In genomic region chr20:15609956-15610355, GRCh38 we compare ENCODE assay signal across 25 cellular contexts.
"Had no signal": no experiment of that assay in that cellular context is flagged by ENCODE, and none has a peak within 500 bp of the region (broad histone marks: within the 10 kb centered on the region; RNA-seq: fewer than 3 reads in every experiment).

No MANE protein-coding gene starts in this region.

- H3K9me3 ChIP-seq: adrenal gland, breast epithelium, SJSA1 had no signal

- H3K27me3 ChIP-seq: adrenal gland, breast epithelium, SJSA1 had no signal

- H3K4me1 ChIP-seq: breast epithelium, SJSA1 had no signal

- H3K27ac ChIP-seq: adrenal gland, breast epithelium, SJSA1, VCaP had no signal

- DNase-seq: activated CD4-positive, alpha-beta memory T cell treated with anti-CD3 and anti-CD28 coated beads for 36 hours; activated CD4-positive, alpha-beta T cell treated with anti-CD3 and anti-CD28 coated beads, Interleukin-2, amount 10 ng/mL, durations not matched to agents 7 days and 5 days; activated CD4-positive, CD25-positive, alpha-beta regulatory T cell; activated CD8-positive, alpha-beta memory T cell treated with anti-CD3 and anti-CD28 coated beads for 24 hours; activated gamma-delta T cell; activated naive CD4-positive, alpha-beta T cell treated with anti-CD3 and anti-CD28 coated beads for 36 hours; activated naive CD8-positive, alpha-beta T cell treated with anti-CD3 and anti-CD28 coated beads, Interleukin-2, amount 10 ng/mL, durations not matched to agents 7 days and 5 days; activated T-cell treated with anti-CD3 and anti-CD28 coated beads, Interleukin-2, amount 50 U/mL, for 4 hours; adrenal gland; aorta; caudate nucleus; Karpas-422; NCI-H1092; NCI-H1417 treated with DMSO at 0.1 percent for 48 hours; NCI-H1694; NCI-H2029 treated with DMSO at 0.1 percent for 48 hours; NCI-H510A treated with DMSO at 0.1 percent for 48 hours; NK-92 treated with Interleukin-12 subunit alpha and Interleukin-12 subunit beta, amount 100 ng/mL, for 24 hours; PC-3; SHP77; T-helper 17 cell; T-helper 9 cell had no signal

- H3K36me3 ChIP-seq: adrenal gland, breast epithelium, SJSA1 had no signal

- ATAC-seq: activated T-cell treated with anti-CD3 and anti-CD28 coated beads, Interleukin-2, amount 50 U/mL, for 4 hours; PC-3; T-helper 17 cell had no signal

- H3K4me3 ChIP-seq: adrenal gland, breast epithelium, SJSA1 had no signal
